12 cellular contexts compared by ENCODE assay signal in the genomic region with DNA sequence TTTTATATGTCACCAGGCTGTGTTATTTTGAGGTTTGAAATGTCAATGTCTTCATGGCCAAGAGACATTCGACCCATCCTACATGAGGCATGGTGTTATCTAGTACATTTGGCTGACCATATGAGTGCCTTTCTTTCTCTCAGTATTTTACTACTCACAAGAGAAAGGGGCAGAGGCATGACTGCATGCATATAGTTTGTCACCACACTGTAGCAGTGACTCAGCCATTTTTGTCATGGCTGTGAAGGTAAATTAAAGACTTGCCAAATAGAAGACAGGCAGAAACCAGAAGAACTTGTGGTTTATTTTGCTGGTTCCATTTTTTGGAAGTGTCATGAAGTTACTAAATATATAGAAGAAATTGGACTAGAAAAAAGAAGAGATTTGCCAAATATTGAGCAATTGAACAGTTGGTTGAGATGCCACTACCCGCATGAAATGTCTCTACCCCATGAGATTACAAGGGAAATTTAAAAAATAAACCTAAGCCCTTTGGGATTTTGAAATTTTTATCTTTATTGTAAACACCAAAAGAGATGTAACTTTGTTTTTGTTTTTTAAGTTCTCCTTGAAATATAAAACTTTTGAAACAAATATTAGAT.
DNase-seq lines count a peak whose midpoint lies in the region; ATAC-seq and TF ChIP-seq lines count a peak whose summit lies in the region.
"Had no signal": no experiment of that assay in that cellular context is flagged by ENCODE, and none has a peak within 500 bp of the region (broad histone marks: within the 10 kb centered on the region; RNA-seq: fewer than 3 reads in every experiment).

No MANE protein-coding gene starts in this region.

- H3K9me3 Mint-ChIP-seq in naive thymus-derived CD8-positive, alpha-beta T cell = no peaks in the 10 kb centered on the region
- H3K9me3 Mint-ChIP-seq: activated naive CD8-positive, alpha-beta T cell treated with anti-CD3 and anti-CD28 coated beads, Interleukin-2, amount 10 ng/mL, durations not matched to agents 7 days and 5 days had no signal

- no peak overlapping the region for H3K4me3 Mint-ChIP-seq in naive thymus-derived CD8-positive, alpha-beta T cell
- H3K4me3 Mint-ChIP-seq: activated naive CD8-positive, alpha-beta T cell treated with anti-CD3 and anti-CD28 coated beads, Interleukin-2, amount 10 ng/mL, durations not matched to agents 7 days and 5 days had no signal

- H3K36me3 Mint-ChIP-seq in naive thymus-derived CD8-positive, alpha-beta T cell = peaks cover 7 to 47% (median 19%) of the 10 kb centered on the region in 3 donors

- no peaks in the 10 kb centered on the region for H3K27me3 ChIP-seq in left ventricle myocardium inferior (ENCODE audit: low read depth)
- H3K27me3 ChIP-seq in foreskin keratinocyte = no peaks in the 10 kb centered on the region
- H3K27me3 ChIP-seq in upper lobe of right lung = no peaks in the 10 kb centered on the region
- H3K27me3 ChIP-seq in H7 (ENCODE audit: control insufficient read depth, insufficient read depth, low read length) = no peaks in the 10 kb centered on the region

- intact Hi-C loops in left ventricle myocardium inferior (cut with micrococcal nuclease) (no loop called here), cardiac septum (cut with DNase I) (no loop called here), upper lobe of right lung (cut with DNase I) (no loop called here)

- H3K4me3 ChIP-seq in left ventricle myocardium inferior (no peak overlapping the region), upper lobe of right lung (no peak overlapping the region), H7 (ENCODE audit: insufficient read depth, low read depth, low read length) (no peak overlapping the region)

- DNase-seq in left ventricle myocardium inferior (no peak), cardiac septum (ENCODE audit: low spot score) (no peak), RKO (ENCODE audit: low spot score) (peak; percentile 60), foreskin keratinocyte (no peak), upper lobe of right lung (no peak), NCI-H345 treated with DMSO at 0.1 percent for 48 hours (lab: John Stamatoyannopoulos, UW; ENCODE audit: unreplicated experiment) (no peak), H7 (no peak)
- DNase-seq in naive thymus-derived CD8-positive, alpha-beta T cell = no peak
- DNase-seq: activated CD4-positive, alpha-beta T cell treated with anti-CD3 and anti-CD28 coated beads, Interleukin-2, amount 50 U/mL, for 48 hours; activated naive CD8-positive, alpha-beta T cell treated with anti-CD3 and anti-CD28 coated beads, Interleukin-2, amount 10 ng/mL, durations not matched to agents 7 days and 5 days; kidney glomerular epithelial cell; SK-N-SH had no signal

- H3K27ac ChIP-seq in left ventricle myocardium inferior (replicated peaks) (peak overlapping the region; percentile 9), foreskin keratinocyte (no peak overlapping the region), upper lobe of right lung (no peak overlapping the region)

- TF ChIP-seq CTCF in left ventricle myocardium inferior (IDR thresholded peaks at IDR 0.05; ENCODE audit: borderline replicate concordance) = no peak
- no peak for TF ChIP-seq CTCF in foreskin keratinocyte (conservative IDR thresholded peaks at IDR 0.05)
- TF ChIP-seq CTCF in upper lobe of right lung (IDR thresholded peaks at IDR 0.05) = no peak

- no peaks in the 10 kb centered on the region for H3K9me3 ChIP-seq in left ventricle myocardium inferior (replicated peaks)
- no peaks in the 10 kb centered on the region for H3K9me3 ChIP-seq in upper lobe of right lung
- H3K9me3 ChIP-seq: SK-N-SH had no signal

- no peaks in the 10 kb centered on the region for H3K27me3 Mint-ChIP-seq in naive thymus-derived CD8-positive, alpha-beta T cell
- H3K27me3 Mint-ChIP-seq: activated naive CD8-positive, alpha-beta T cell treated with anti-CD3 and anti-CD28 coated beads, Interleukin-2, amount 10 ng/mL, durations not matched to agents 7 days and 5 days had no signal

- H3K27ac Mint-ChIP-seq in naive thymus-derived CD8-positive, alpha-beta T cell = peak overlapping the region in 1 of 10 donors; percentile 37
- H3K27ac Mint-ChIP-seq: activated naive CD8-positive, alpha-beta T cell treated with anti-CD3 and anti-CD28 coated beads, Interleukin-2, amount 10 ng/mL, durations not matched to agents 7 days and 5 days had no signal

- POLR2A ChIA-PET in naive thymus-derived CD8-positive, alpha-beta T cell (lab: Charles Lee) = no interaction called here

- H3K4me1 ChIP-seq in left ventricle myocardium inferior = peaks cover 36% of the 10 kb centered on the region
- no peaks in the 10 kb centered on the region for H3K4me1 ChIP-seq in foreskin keratinocyte
- H3K4me1 ChIP-seq in upper lobe of right lung = peaks cover 17% of the 10 kb centered on the region

- H3K4me1 Mint-ChIP-seq in naive thymus-derived CD8-positive, alpha-beta T cell = no peaks in the 10 kb centered on the region
- H3K4me1 Mint-ChIP-seq: activated naive CD8-positive, alpha-beta T cell treated with anti-CD3 and anti-CD28 coated beads, Interleukin-2, amount 10 ng/mL, durations not matched to agents 7 days and 5 days had no signal

- H3K36me3 ChIP-seq in left ventricle myocardium inferior (peaks cover 54% of the 10 kb centered on the region), upper lobe of right lung (peaks cover 62% of the 10 kb centered on the region), H7 (replicated peaks; ENCODE audit: control insufficient read depth, insufficient read depth, low read length) (peaks cover 9% of the 10 kb centered on the region; the same call in 1 of the 2 replicates)

- ATAC-seq in foreskin keratinocyte (peak; percentile 29), upper lobe of right lung (peak; percentile 51)
- ATAC-seq in naive thymus-derived CD8-positive, alpha-beta T cell = no peak

Comparison
In these comparisons a context has a peak if more than half of its experiments do, and no peak if none do; other contexts are left out.
1. ATAC-seq: peak in foreskin keratinocyte (single experiment) and upper lobe of right lung (single experiment); none in naive thymus-derived CD8-positive, alpha-beta T cell (0 of 2).